In the genomic region with DNA sequence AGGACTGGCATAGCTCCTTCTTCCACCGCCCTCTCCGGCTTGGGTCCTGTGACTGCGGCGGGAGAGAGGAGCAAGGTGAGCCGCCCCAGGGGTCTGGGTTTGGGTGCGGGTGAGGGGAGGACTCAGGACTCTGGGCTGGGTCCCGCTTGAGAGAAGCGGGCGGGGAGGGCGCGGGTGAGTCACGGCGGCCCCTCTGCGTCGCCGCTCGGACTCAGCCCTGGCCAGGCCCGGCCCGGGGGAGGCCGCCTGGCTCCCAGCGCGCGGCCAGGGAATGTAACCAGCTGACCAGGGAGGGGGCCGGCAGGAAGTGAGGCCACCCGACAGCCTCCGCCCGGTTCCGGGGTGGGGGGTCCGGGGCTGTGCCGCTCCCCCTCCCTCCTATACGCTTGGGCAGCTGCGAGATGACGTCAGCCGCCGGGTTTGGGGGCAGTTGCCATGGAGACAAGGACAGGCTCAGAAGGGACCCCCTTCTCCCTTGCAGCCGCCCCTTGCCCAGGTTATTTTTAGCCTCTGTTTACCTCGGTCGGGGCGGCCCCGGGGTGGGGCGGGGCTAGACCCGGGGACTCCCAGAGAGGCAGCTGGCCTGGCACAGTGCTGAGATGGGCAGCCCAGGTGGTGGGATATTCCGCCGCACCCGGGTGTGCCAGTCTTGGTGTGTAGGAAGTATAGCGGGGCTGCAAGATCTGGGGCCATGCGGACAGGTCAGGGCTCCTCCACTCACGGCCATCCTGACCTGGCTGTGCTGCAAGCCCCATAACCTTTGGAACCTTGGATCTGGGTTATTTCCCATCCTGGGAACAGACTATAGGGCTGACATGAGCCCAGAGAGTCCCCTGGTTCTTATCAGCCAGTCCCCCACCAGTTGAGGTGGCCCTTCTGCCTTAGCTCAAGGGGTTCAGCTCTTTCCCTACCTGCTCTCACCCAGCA, we compare ENCODE assay signal across 9 cellular contexts. TPM values are rescaled to one million over a fixed set of nuclear protein-coding genes. Genes with fewer than 3 reads are reported as not detected.
A peak's percentile ranks its signal among the peaks of the same experiment; 100 is the strongest.
DNase-seq lines count a peak whose midpoint lies in the region; ATAC-seq and TF ChIP-seq lines count a peak whose summit lies in the region.
"Had no signal": no experiment of that assay in that cellular context is flagged by ENCODE, and none has a peak within 500 bp of the region (broad histone marks: within the 10 kb centered on the region; RNA-seq: fewer than 3 reads in every experiment).

No MANE protein-coding gene starts in this region.

- H3K4me3 Mint-ChIP-seq in H9, result peak overlapping the region; percentile 58 to 83

- H3K4me1 ChIP-seq in H9 (ENCODE audit: insufficient read depth, low read length) (no peaks in the 10 kb centered on the region; the same call in 1 of the 2 replicates), SK-N-SH (ENCODE audit: control insufficient read depth in 1 of 2, insufficient read depth in 2 of 2, low read depth in 1 of 2, low read length in 1 of 2) (peaks cover 21% of the 10 kb centered on the region in 2 experiments; a peak in 3 of 4 replicates), mesendoderm (ENCODE audit: control insufficient read depth, low read depth, low read length) (peaks cover 2% of the 10 kb centered on the region), thymus (ENCODE audit: control insufficient read depth, insufficient read depth, low read length) (peaks cover 30% of the 10 kb centered on the region)

- H2BK5ac ChIP-seq in H9 (ENCODE audit: insufficient read length, low read length) (no peak overlapping the region), mesendoderm (ENCODE audit: low read length) (no peak overlapping the region)

- H3K27ac ChIP-seq in H9 (ENCODE audit: insufficient read length, low read depth, low read length) (no peak overlapping the region), SK-N-SH (ENCODE audit: low read depth in 2 of 2, low read length in 1 of 2) (peak overlapping the region; percentile 83; a peak in 3 of 4 replicates), mesendoderm (ENCODE audit: low read depth, low read length) (no peak overlapping the region), thymus (ENCODE audit: low read depth) (peak overlapping the region; percentile 65)

- H3K9me3 Mint-ChIP-seq in H9, result peaks cover 0 to 4% of the 10 kb centered on the region in 2 experiments; a peak in 1 of 5 replicates

- H3K4ac ChIP-seq in H9 (ENCODE audit: low read depth, low read length) (no peak overlapping the region), mesendoderm (ENCODE audit: low read depth, low read length) (no peak overlapping the region)

- H2BK12ac ChIP-seq in H9 (ENCODE audit: insufficient read length, low read depth, low read length), result no peak overlapping the region

- H2BK20ac ChIP-seq in H9 (ENCODE audit: low read depth, low read length, poor library complexity, severe bottlenecking), result no peak overlapping the region

- H4K8ac ChIP-seq in H9 (replicated peaks; ENCODE audit: insufficient read length, low read depth, low read length) (no peak overlapping the region), mesendoderm (ENCODE audit: low read depth, low read length) (no peak overlapping the region)

- H2BK15ac ChIP-seq in H9 (ENCODE audit: low read depth, low read length), result no peak overlapping the region
- H2BK15ac ChIP-seq in mesendoderm (replicated peaks; ENCODE audit: low read depth), result no peak overlapping the region

- DNase-seq in ELF-1 (ENCODE audit: low read depth, low spot score) (peak; percentile 63), H9 (no peak), SK-N-SH (peak; percentile 89), epidermal melanocyte (ENCODE audit: insufficient read length, low spot score) (peak; percentile 78), mesendoderm (no peak), GOT3 (lab: John Stamatoyannopoulos, UW) (no peak)

- H3T11ph ChIP-seq in H9 (ENCODE audit: low read length), result no peak overlapping the region

- H2BK120ac ChIP-seq in H9 (ENCODE audit: low read depth, low read length, poor library complexity, severe bottlenecking), result no peak overlapping the region
- no peak overlapping the region for H2BK120ac ChIP-seq in mesendoderm (ENCODE audit: low read depth, low read length)

- H3K14ac ChIP-seq in H9 (ENCODE audit: insufficient read depth, low read length), result peak overlapping the region; percentile 9; the same call in 1 of the 2 replicates

- H3K9ac ChIP-seq in H9 (ENCODE audit: extremely low read depth, insufficient read length, low read length) (no peak overlapping the region), SK-N-SH (peak overlapping the region; percentile 88), mesendoderm (ENCODE audit: low read length) (peak overlapping the region; percentile 68)

- POLR2A ChIA-PET in SK-N-SH (lab: Yijun Ruan, JAX), result interaction anchor here (1.0 to 2.5 kb wide), 5 partner anchors 9 to 315 kb away, joined by 3 to 10 read pairs (median 7); partner anchors contain the start of genes ACD, C16orf86, CTCF and ENKD1

- no peak for TF ChIP-seq RAD21 in SK-N-SH (IDR thresholded peaks at IDR 0.05; ENCODE audit: low read length)

- no peaks in the 10 kb centered on the region for H3K9me3 ChIP-seq in H9 (ENCODE audit: control insufficient read depth, low read depth, low read length)
- H3K9me3 ChIP-seq in SK-N-SH, result no peaks in the 10 kb centered on the region
- no peaks in the 10 kb centered on the region for H3K9me3 ChIP-seq in thymus (ENCODE audit: control insufficient read depth)

- no peak for TF ChIP-seq CTCF in H9 (conservative IDR thresholded peaks at IDR 0.05)
- no peak for TF ChIP-seq CTCF in SK-N-SH (IDR thresholded peaks at IDR 0.05)

- no peak overlapping the region for H4K91ac ChIP-seq in H9 (ENCODE audit: insufficient read length, low read depth, low read length)

- H3K56ac ChIP-seq in H9 (ENCODE audit: insufficient read length, low read depth, low read length), result no peak overlapping the region
- peak overlapping the region; percentile 85 for H3K56ac ChIP-seq in mesendoderm (ENCODE audit: low read length)

- H3K36me3 ChIP-seq in SK-N-SH (replicated peaks in 1 of 2; ENCODE audit: control insufficient read depth in 1 of 2, insufficient read depth in 2 of 2, low read length in 1 of 2) (peaks cover 0 to 4% of the 10 kb centered on the region in 2 experiments), mesendoderm (ENCODE audit: control insufficient read depth, insufficient read depth, low read length) (no peaks in the 10 kb centered on the region), thymus (ENCODE audit: control insufficient read depth, insufficient read depth) (no peaks in the 10 kb centered on the region)

- H3K4me1 Mint-ChIP-seq in H9, result peaks cover 10 to 11% of the 10 kb centered on the region in 2 experiments

- H3F3A ChIP-seq in SK-N-SH (replicated peaks; ENCODE audit: insufficient read depth), result peaks cover 20% of the 10 kb centered on the region

- TF ChIP-seq EP300 in SK-N-SH (IDR thresholded peaks at IDR 0.05; ENCODE audit: borderline replicate concordance in 1 of 2, low read depth in 1 of 2, low read length in 1 of 2), result 0 out of 4 replicates have a peak, but pooled peaks of 1 of the 2 experiments have one; percentile 6

- H3K27me3 ChIP-seq in H9 (ENCODE audit: insufficient read depth, low read length) (peaks cover 60% of the 10 kb centered on the region; the same call in 1 of the 2 replicates), SK-N-SH (ENCODE audit: insufficient read depth) (no peaks in the 10 kb centered on the region), mesendoderm (ENCODE audit: insufficient read depth, low read length, poor library complexity) (peaks cover 35% of the 10 kb centered on the region), thymus (ENCODE audit: control insufficient read depth, insufficient read depth) (peaks cover 26% of the 10 kb centered on the region)

- H3K23me2 ChIP-seq in H9 (ENCODE audit: insufficient read length, low read depth, low read length, poor library complexity, severe bottlenecking), result peaks cover 18% of the 10 kb centered on the region

- no peak overlapping the region for H2AFZ ChIP-seq in H9 (ENCODE audit: low read length)
- no peak overlapping the region for H2AFZ ChIP-seq in SK-N-SH (ENCODE audit: low read depth)

- peak overlapping the region; percentile 9 for H3K18ac ChIP-seq in H9 (ENCODE audit: insufficient read length, low read depth, low read length)
- H3K18ac ChIP-seq in mesendoderm (ENCODE audit: low read length), result no peak overlapping the region

- ATAC-seq in HG03457 (IDR thresholded peaks at IDR 0.05; ENCODE audit: unreplicated experiment), result no peak

- H2AK5ac ChIP-seq in H9 (ENCODE audit: insufficient read length, low read length), result no peak overlapping the region
- no peak overlapping the region for H2AK5ac ChIP-seq in mesendoderm (ENCODE audit: low read length)

- WGBS in H9 (ENCODE audit: extremely low coverage, insufficient read length, low lambda C conversion rate), result no CpG with 5 or more reads among the region's 48 CpGs
- 16% methylated on average over 18 of the region's 48 CpGs for WGBS in SK-N-SH (ENCODE audit: low lambda C conversion rate)
- WGBS in mesendoderm (ENCODE audit: extremely low coverage, insufficient coverage, low lambda C conversion rate), result no CpG with 5 or more reads among the region's 48 CpGs
- WGBS in thymus, result 7% methylated on average over 48 of the region's 48 CpGs

- H3K27ac Mint-ChIP-seq in H9, result no peak overlapping the region

- H3K4me2 ChIP-seq in H9 (ENCODE audit: insufficient read depth, insufficient read length, low read length) (peak overlapping the region; percentile 82), SK-N-SH (peak overlapping the region; percentile 96), mesendoderm (ENCODE audit: low read length) (peak overlapping the region; percentile 71)

- H3K36me3 Mint-ChIP-seq in H9 (ENCODE audit: insufficient read depth in 1 of 3, low read depth in 3 of 3), result no peaks in the 10 kb centered on the region

- H3K79me2 ChIP-seq in H9 (ENCODE audit: insufficient read depth, low read length) (no peaks in the 10 kb centered on the region), SK-N-SH (ENCODE audit: insufficient read depth) (peaks cover 63% of the 10 kb centered on the region), mesendoderm (ENCODE audit: control insufficient read depth, insufficient read depth, low read length) (no peaks in the 10 kb centered on the region)

- H3K9me2 ChIP-seq in SK-N-SH, result no peaks in the 10 kb centered on the region

- H3K4me3 ChIP-seq in SK-N-SH (ENCODE audit: low read depth in 2 of 2, low read length in 1 of 2), result peak overlapping the region; percentile 77 to 99
- H3K4me3 ChIP-seq in mesendoderm (ENCODE audit: low read length), result no peak overlapping the region
- peak overlapping the region; percentile 45 for H3K4me3 ChIP-seq in thymus (ENCODE audit: low read length)

- H3K79me1 ChIP-seq in H9 (ENCODE audit: insufficient read depth, low read depth, low read length, poor library complexity, severe bottlenecking) (no peaks in the 10 kb centered on the region), mesendoderm (ENCODE audit: low read length) (no peaks in the 10 kb centered on the region)

- H4K20me1 ChIP-seq in H9 (ENCODE audit: control insufficient read depth, insufficient read depth, insufficient read length), result no peaks in the 10 kb centered on the region
- H4K20me1 ChIP-seq in SK-N-SH (ENCODE audit: insufficient read depth), result peaks cover 50% of the 10 kb centered on the region

- H4K5ac ChIP-seq in H9 (ENCODE audit: insufficient read length, low read depth, low read length) (no peak overlapping the region), mesendoderm (ENCODE audit: low read length) (no peak overlapping the region)

- H3K23ac ChIP-seq in H9 (ENCODE audit: insufficient read length, low read depth, low read length) (no peak overlapping the region), mesendoderm (ENCODE audit: low read length) (no peak overlapping the region)

- H3K27me3 Mint-ChIP-seq in H9 (ENCODE audit: low read depth), result peaks cover 92% of the 10 kb centered on the region

- CTCF ChIA-PET in SK-N-SH (lab: Yijun Ruan, JAX), result interaction anchor here (0.9 to 6.6 kb wide), 17 partner anchors 9 to 184 kb away, joined by 3 to 60 read pairs (median 5); partner anchors contain the start of genes ATP6V0D1, C16orf86, CARMIL2 and CTCF

RNA-seq across cellular contexts. Expression of gene RIPOR1, which starts 1.6 kb away (rescaled TPM):
- total RNA-seq in H9 (2021), result 10.0 and 14.3 TPM in 2 replicates
- polyA plus RNA-seq in SK-N-SH (2012; rRNA removed) (12.1 and 24.7 TPM in 2 replicates), thymus (25.4 TPM)
- polyA plus RNA-seq in SK-N-SH (2012; cell fraction: cytosol; rRNA removed), result 16.7 and 23.3 TPM in 2 replicates
- 80.4 and 105 TPM in 2 replicates for polyA plus RNA-seq in SK-N-SH (2012; cell fraction: nucleus; rRNA removed)
- polyA plus RNA-seq in mesendoderm (2013, experiment 1 of 2), result 5.0 TPM
- 4.7 TPM for polyA plus RNA-seq in mesendoderm (2013, experiment 2 of 2)

RNA-seq across cellular contexts. Expression of gene CTCF, which starts 32.0 kb away (rescaled TPM):
- 87.3 and 88.5 TPM in 2 replicates for total RNA-seq in H9 (2021)
- 18.8 and 19.6 TPM in 2 replicates for polyA plus RNA-seq in SK-N-SH (2012; rRNA removed)
- polyA plus RNA-seq in SK-N-SH (2012; cell fraction: cytosol; rRNA removed), result 20.3 and 22.0 TPM in 2 replicates
- polyA plus RNA-seq in SK-N-SH (2012; cell fraction: nucleus; rRNA removed), result 17.4 and 24.1 TPM in 2 replicates
- polyA plus RNA-seq in mesendoderm (2013, experiment 1 of 2), result 65.6 TPM
- polyA plus RNA-seq in mesendoderm (2013, experiment 2 of 2), result 66.3 TPM
- 44.5 TPM for polyA plus RNA-seq in thymus

RNA-seq across cellular contexts. Expression of gene AGRP, which starts 46.9 kb away (rescaled TPM):
- not detected in 2 replicates for total RNA-seq in H9 (2021)
- polyA plus RNA-seq in SK-N-SH (2012; rRNA removed), result not detected in 2 replicates
- polyA plus RNA-seq in SK-N-SH (2012; cell fraction: cytosol; rRNA removed), result not detected in 2 replicates
- polyA plus RNA-seq in SK-N-SH (2012; cell fraction: nucleus; rRNA removed), result not detected in 2 replicates
- polyA plus RNA-seq in mesendoderm (2013, experiment 1 of 2), result not detected
- polyA plus RNA-seq in mesendoderm (2013, experiment 2 of 2), result not detected
- polyA plus RNA-seq in thymus, result 0.87 TPM
- total RNA-seq: dermis microvascular lymphatic vessel endothelial cell had no signal

RNA-seq across cellular contexts. Expression of gene ATP6V0D1, which starts 49.3 kb away (rescaled TPM):
- total RNA-seq in H9 (2021), result 39.8 and 43.0 TPM in 2 replicates
- 111 and 135 TPM in 2 replicates for polyA plus RNA-seq in SK-N-SH (2012; rRNA removed)
- 86.6 and 113 TPM in 2 replicates for polyA plus RNA-seq in SK-N-SH (2012; cell fraction: cytosol; rRNA removed)
- 102 and 104 TPM in 2 replicates for polyA plus RNA-seq in SK-N-SH (2012; cell fraction: nucleus; rRNA removed)
- 37.4 TPM for polyA plus RNA-seq in mesendoderm (2013, experiment 1 of 2)
- polyA plus RNA-seq in mesendoderm (2013, experiment 2 of 2), result 38.6 TPM
- 44.8 TPM for polyA plus RNA-seq in thymus

Comparison
In these comparisons a context has a peak if more than half of its experiments do, and no peak if none do; other contexts are left out.
1. DNase-seq: peak in ELF-1 (single experiment), SK-N-SH (single experiment) and epidermal melanocyte (single experiment); none in H9 (single experiment), mesendoderm (single experiment) and GOT3 (single experiment).
2. H3K27ac ChIP-seq: peak in SK-N-SH (2 of 2) and thymus (single experiment); none in H9 (single experiment) and mesendoderm (single experiment).
3. Peak in every context shown above with its lines, with median percentiles within 50 percentile points of each other: H3K4me2 ChIP-seq.